Comparison of ENCODE assay signal across 7 cellular contexts in the genomic region with DNA sequence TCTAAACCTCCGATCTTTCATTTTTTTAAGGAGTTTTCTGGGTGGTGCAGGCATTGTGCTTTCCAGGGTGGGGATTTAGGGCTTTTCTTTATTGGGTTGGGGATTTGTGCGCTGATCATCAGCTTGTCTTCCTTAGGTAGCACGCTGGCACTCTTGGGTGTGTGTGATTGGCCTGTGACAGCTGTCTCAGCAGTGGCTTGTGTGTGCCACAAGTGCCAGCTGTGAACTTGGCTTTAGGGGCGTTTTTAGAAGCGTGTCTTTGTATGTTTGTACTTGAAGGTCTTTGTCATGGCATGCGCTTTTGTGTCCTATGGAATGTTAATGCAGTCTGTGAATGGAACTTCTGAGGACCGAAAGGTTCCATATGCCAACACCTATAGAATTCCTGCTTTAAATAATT. TPM values are rescaled to one million over a fixed set of nuclear protein-coding genes. Genes with fewer than 3 reads are reported as not detected.
DNase-seq lines count a peak whose midpoint lies in the region; ATAC-seq, FAIRE-seq and TF ChIP-seq lines count a peak whose summit lies in the region.

No MANE protein-coding gene starts in this region.

- no peak for TF ChIP-seq POLR2A in GM12891 (IDR thresholded peaks at IDR 0.05; ENCODE audit: low read depth, low read length)
- no peak for TF ChIP-seq POLR2A in erythroblast (IDR thresholded peaks at IDR 0.05; ENCODE audit: low read length)

- H3K27ac ChIP-seq in muscle layer of colon (ENCODE audit: low read depth, low read length) (peak overlapping the region; percentile 92), thymus (ENCODE audit: low read depth) (peak overlapping the region; percentile 97)

- peak overlapping the region; percentile 79 for H3K9ac ChIP-seq in muscle layer of colon (ENCODE audit: low read length)

- WGBS in thymus = 8% methylated on average over 7 of the region's 7 CpGs

- peak; percentile 50 for FAIRE-seq in GM12891 (lab: Jason Lieb, UNC)

- H3K27me3 ChIP-seq in muscle layer of colon (ENCODE audit: control insufficient read depth in 1 of 2, insufficient read depth in 2 of 2, low read length in 2 of 2) (no peaks in the 10 kb centered on the region), thymus (ENCODE audit: control insufficient read depth, insufficient read depth) (no peaks in the 10 kb centered on the region)

- H3K9me3 ChIP-seq in muscle layer of colon (ENCODE audit: low read length) (no peaks in the 10 kb centered on the region), thymus (ENCODE audit: control insufficient read depth) (no peaks in the 10 kb centered on the region)

- DNase-seq in GM12891 (ENCODE audit: insufficient read length, low spot score) (no peak), NCI-H748 treated with DMSO at 0.1 percent for 48 hours (lab: John Stamatoyannopoulos, UW) (peak; percentile 20), erythroblast (lab: John Stamatoyannopoulos, UW) (peak; percentile 65 to 71)
- peak; percentile 60 for DNase-seq in activated CD8-positive, alpha-beta memory T cell treated with anti-CD3 and anti-CD28 coated beads, Interleukin-2, amount 50 U/mL, for 48 hours

- H3K36me3 ChIP-seq in muscle layer of colon (ENCODE audit: insufficient read depth, low read length) (no peaks in the 10 kb centered on the region), thymus (ENCODE audit: control insufficient read depth, insufficient read depth) (no peaks in the 10 kb centered on the region)

- H3K4me3 ChIP-seq in muscle layer of colon (ENCODE audit: low read depth in 1 of 2, low read length in 2 of 2) (peak overlapping the region; percentile 85 to 88), thymus (ENCODE audit: low read length) (peak overlapping the region; percentile 89)

- ATAC-seq in HG02973 (IDR thresholded peaks at IDR 0.05; ENCODE audit: unreplicated experiment) = peak; percentile 23

- peaks cover 15% of the 10 kb centered on the region for H3K4me1 ChIP-seq in muscle layer of colon (ENCODE audit: insufficient read depth, low read length)
- H3K4me1 ChIP-seq in thymus (ENCODE audit: control insufficient read depth, insufficient read depth, low read length) = peaks cover 5% of the 10 kb centered on the region

TF ChIP-seq in GM12891, 5 proteins besides CTCF, POLR2A, EP300 and RAD21:
- TF ChIP-seq POU2F2 (IDR thresholded peaks at IDR 0.05; ENCODE audit: low read depth, low read length) (no peak), TAF1 (IDR thresholded peaks at IDR 0.05; ENCODE audit: low read depth, low read length) (no peak), POLR2AphosphoS5 (IDR thresholded peaks at IDR 0.05; ENCODE audit: low read depth, low read length) (no peak), PAX5 (IDR thresholded peaks at IDR 0.05; ENCODE audit: insufficient read depth, low read length, severe bottlenecking) (no peak), SPI1 (IDR thresholded peaks at IDR 0.05; ENCODE audit: low read depth, low read length) (no peak)

RNA-seq across cellular contexts. Expression of gene AKAP9, which starts 0.8 kb away (rescaled TPM):
- polyA plus RNA-seq in GM12891 (2012; ENCODE audit: low read depth, missing spikeins) = 13.3 TPM
- 25.3 TPM for polyA plus RNA-seq in thymus
